15 cellular contexts compared by ENCODE assay signal in the genomic region with DNA sequence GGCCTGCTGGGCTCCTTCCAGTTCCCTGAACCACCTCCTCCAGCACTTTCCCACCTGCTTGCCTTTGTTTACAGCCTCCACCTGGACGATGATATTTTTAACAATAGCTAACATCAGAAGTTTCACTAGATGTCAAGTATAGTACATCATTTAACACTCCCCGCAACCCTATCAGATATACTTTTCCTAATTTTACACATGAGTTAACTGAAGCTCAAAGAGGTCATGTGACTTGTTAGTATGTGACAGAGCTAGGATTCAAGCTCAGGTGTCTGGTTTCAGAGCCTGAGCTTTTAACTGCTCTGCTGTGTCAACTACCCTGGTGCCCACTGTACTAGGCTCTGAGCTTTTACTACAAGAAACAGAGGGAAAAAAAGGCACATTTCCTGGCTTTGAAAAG. TPM values are rescaled to one million over a fixed set of nuclear protein-coding genes. Genes with fewer than 3 reads are reported as not detected.
DNase-seq lines count a peak whose midpoint lies in the region; ATAC-seq and TF ChIP-seq lines count a peak whose summit lies in the region.
"Had no signal": no experiment of that assay in that cellular context is flagged by ENCODE, and none has a peak within 500 bp of the region (broad histone marks: within the 10 kb centered on the region; RNA-seq: fewer than 3 reads in every experiment).

No MANE protein-coding gene starts in this region.

- peaks cover 6 to 88% of the 10 kb centered on the region in 2 donors for H3K36me3 ChIP-seq in psoas muscle (ENCODE audit: insufficient read depth in 1 of 2, low read depth in 1 of 2)
- peaks cover 0 to 100% of the 10 kb centered on the region in 2 donors for H3K36me3 ChIP-seq in gastroesophageal sphincter

- DNase-seq in DMS79 treated with DMSO at 0.1 percent for 48 hours (lab: John Stamatoyannopoulos, UW) (peak; percentile 43), DMS79 (lab: John Stamatoyannopoulos, UW) (no peak), NCI-H1105 (lab: John Stamatoyannopoulos, UW) (peak; percentile 38), NCI-H510A treated with DMSO at 0.1 percent for 48 hours (lab: John Stamatoyannopoulos, UW) (peak; percentile 81), psoas muscle (no peak), nucleus accumbens (lab: John Stamatoyannopoulos, UW) (no peak)
- DNase-seq: 8988T; CD8-positive, alpha-beta memory T cell; HFFc6; MG63; NCI-H2171; PC-3 had no signal

- intact Hi-C loops in psoas muscle (cut with DNase I): no loop called here

- H3K27me3 ChIP-seq in psoas muscle (ENCODE audit: insufficient read depth in 3 of 3, low read length in 2 of 3) (no peaks in the 10 kb centered on the region), gastroesophageal sphincter (no peaks in the 10 kb centered on the region)
- H3K27me3 ChIP-seq: BLaER1, MG63 had no signal

- no peak for TF ChIP-seq EP300 in gastroesophageal sphincter (IDR thresholded peaks at IDR 0.05)

- H3K4me1 ChIP-seq in psoas muscle (peaks cover 11% of the 10 kb centered on the region), gastroesophageal sphincter (no peaks in the 10 kb centered on the region)
- H3K4me1 ChIP-seq: BLaER1 had no signal

- no peak for TF ChIP-seq POLR2A in gastroesophageal sphincter (IDR thresholded peaks at IDR 0.05)

- H3K4me3 ChIP-seq in psoas muscle: no peak overlapping the region
- H3K4me3 ChIP-seq in gastroesophageal sphincter: no peak overlapping the region
- H3K4me3 ChIP-seq: BLaER1, MG63 had no signal

- H3K27ac ChIP-seq in psoas muscle: peak overlapping the region; percentile 67
- H3K27ac ChIP-seq in gastroesophageal sphincter: no peak overlapping the region
- H3K27ac ChIP-seq: BLaER1 had no signal

- WGBS in psoas muscle, 3 donors: 26 to 63% (median 45%) methylated on average over 2 of the region's 2 CpGs
- WGBS in gastroesophageal sphincter (ENCODE audit: low coverage in 1 of 2), 2 donors: 81 to 82% methylated on average over 2 of the region's 2 CpGs

- H3K9me3 ChIP-seq in psoas muscle (no peaks in the 10 kb centered on the region), gastroesophageal sphincter (no peaks in the 10 kb centered on the region)
- H3K9me3 ChIP-seq: BLaER1, MG63 had no signal

- peak; percentile 50 to 88 (median 84) for ATAC-seq in psoas muscle
- no peak for ATAC-seq in activated CD4-positive, CD25-positive, alpha-beta regulatory T cell treated with anti-CD3 and anti-CD28 coated beads, Interleukin-2, amount 50 U/mL, for 24 hours
- ATAC-seq in gastroesophageal sphincter: no peak
- ATAC-seq: PC-3 had no signal

- TF ChIP-seq CTCF in psoas muscle (IDR thresholded peaks at IDR 0.05): no peak
- TF ChIP-seq CTCF in gastroesophageal sphincter (IDR thresholded peaks at IDR 0.05): no peak

RNA-seq across cellular contexts. Expression of a gene that starts 14.3 kb away (rescaled TPM):
- total RNA-seq in psoas muscle (under 1 TPM in 3 of 4 donors, not detected in 1; 0.34 to 0.75 (median 0.36) TPM), gastroesophageal sphincter (1 to 10 TPM in 1 of 4 donors, under 1 TPM in 1, not detected in 2; 0.31 to 3.6 TPM)
- under 1 TPM; 0.04 to 0.38 (median 0.16) TPM for polyA plus RNA-seq in psoas muscle
- polyA plus RNA-seq: CD8-positive, alpha-beta memory T cell had no signal

RNA-seq across cellular contexts. Expression of a gene that starts 18.7 kb away (rescaled TPM):
- total RNA-seq in psoas muscle (10 to 100 TPM in 3 of 4 donors, 1 to 10 TPM in 1; 9.6 to 15.3 (median 12.7) TPM), gastroesophageal sphincter (10 to 100 TPM; 19.9 to 31.7 (median 23.7) TPM)
- 10 to 100 TPM; 11.5 to 12.5 (median 12.2) TPM for polyA plus RNA-seq in psoas muscle

RNA-seq across cellular contexts. Expression of a gene that starts 26.1 kb away (rescaled TPM):
- 10 to 100 TPM in 3 of 4 donors, 1 to 10 TPM in 1; 8.4 to 25.5 (median 15.5) TPM for total RNA-seq in psoas muscle
- 10 to 100 TPM; 19.4 to 31.3 (median 21.0) TPM for polyA plus RNA-seq in psoas muscle
- 10 to 100 TPM; 35.7 to 55.1 (median 51.2) TPM for total RNA-seq in gastroesophageal sphincter

RNA-seq across cellular contexts. Expression of a gene that starts 26.2 kb away (rescaled TPM):
- 10 to 100 TPM; 12.5 to 25.2 (median 16.1) TPM for total RNA-seq in psoas muscle
- polyA plus RNA-seq in psoas muscle: 10 to 100 TPM; 13.1 to 32.8 (median 24.7) TPM
- total RNA-seq in gastroesophageal sphincter: 10 to 100 TPM; 37.3 to 69.0 (median 47.0) TPM

RNA-seq across cellular contexts. Expression of a gene that starts 36.2 kb away (rescaled TPM):
- total RNA-seq in psoas muscle: 10 to 100 TPM; 36.5 to 53.9 (median 43.0) TPM
- 10 to 100 TPM; 39.5 to 49.5 (median 42.5) TPM for polyA plus RNA-seq in psoas muscle
- total RNA-seq in gastroesophageal sphincter: 100 to 1,000 TPM in 1 of 4 donors, 10 to 100 TPM in 3; 55.9 to 149 (median 73.1) TPM

Comparison
In these comparisons a context has a peak if more than half of its experiments do, and no peak if none do; other contexts are left out.
1. DNase-seq: peak in DMS79 treated with DMSO at 0.1 percent for 48 hours (single experiment), NCI-H1105 (single experiment) and NCI-H510A treated with DMSO at 0.1 percent for 48 hours (single experiment); none in DMS79 (single experiment), psoas muscle (0 of 2) and nucleus accumbens (0 of 56).
2. ATAC-seq: peak in psoas muscle (4 of 4); none in activated CD4-positive, CD25-positive, alpha-beta regulatory T cell treated with anti-CD3 and anti-CD28 coated beads, Interleukin-2, amount 50 U/mL, for 24 hours (0 of 2) and gastroesophageal sphincter (single experiment).